ENCODE assay signal across 20 cellular contexts in genomic region chr9:137650259-137650658, GRCh38. TPM values are rescaled to one million over a fixed set of nuclear protein-coding genes. Genes with fewer than 3 reads are reported as not detected.
DNase-seq lines count a peak whose midpoint lies in the region; ATAC-seq and TF ChIP-seq lines count a peak whose summit lies in the region.
"Had no signal": no experiment of that assay in that cellular context is flagged by ENCODE, and none has a peak within 500 bp of the region (broad histone marks: within the 10 kb centered on the region; RNA-seq: fewer than 3 reads in every experiment).

No MANE protein-coding gene starts in this region.

- H3K27me3 Mint-ChIP-seq in activated CD4-positive, alpha-beta memory T cell treated with anti-CD3 and anti-CD28 coated beads, Interleukin-2, amount 10 ng/mL, durations not matched to agents 7 days and 5 days, result no peaks in the 10 kb centered on the region
- no peaks in the 10 kb centered on the region for H3K27me3 Mint-ChIP-seq in activated CD4-positive, alpha-beta memory T cell treated with anti-CD3 and anti-CD28 coated beads for 36 hours
- no peaks in the 10 kb centered on the region for H3K27me3 Mint-ChIP-seq in activated naive CD8-positive, alpha-beta T cell treated with anti-CD3 and anti-CD28 coated beads for 36 hours
- no peaks in the 10 kb centered on the region for H3K27me3 Mint-ChIP-seq in natural killer cell treated with Interleukin-12 subunit alpha and Interleukin-12 subunit beta and Interleukin-15 and Interleukin-18, amount 100 ng/mL, for 72 hours
- no peaks in the 10 kb centered on the region for H3K27me3 Mint-ChIP-seq in osteocyte (ENCODE audit: unreplicated experiment)

- intact Hi-C loops in activated CD4-positive, alpha-beta memory T cell treated with anti-CD3 and anti-CD28 coated beads for 36 hours (cut with micrococcal nuclease), result no loop called here

- peaks cover 45% of the 10 kb centered on the region for H3K36me3 Mint-ChIP-seq in activated CD4-positive, alpha-beta memory T cell treated with anti-CD3 and anti-CD28 coated beads, Interleukin-2, amount 10 ng/mL, durations not matched to agents 7 days and 5 days (ENCODE audit: low read depth)
- H3K36me3 Mint-ChIP-seq in activated CD4-positive, alpha-beta memory T cell treated with anti-CD3 and anti-CD28 coated beads for 36 hours, result peaks cover 19% of the 10 kb centered on the region
- peaks cover 38% of the 10 kb centered on the region for H3K36me3 Mint-ChIP-seq in activated naive CD8-positive, alpha-beta T cell treated with anti-CD3 and anti-CD28 coated beads for 36 hours
- H3K36me3 Mint-ChIP-seq in natural killer cell treated with Interleukin-12 subunit alpha and Interleukin-12 subunit beta and Interleukin-15 and Interleukin-18, amount 100 ng/mL, for 72 hours, result peaks cover 4% of the 10 kb centered on the region
- peaks cover 17% of the 10 kb centered on the region for H3K36me3 Mint-ChIP-seq in osteocyte (ENCODE audit: unreplicated experiment)

- no peaks in the 10 kb centered on the region for H3K9me3 Mint-ChIP-seq in activated CD4-positive, alpha-beta memory T cell treated with anti-CD3 and anti-CD28 coated beads, Interleukin-2, amount 10 ng/mL, durations not matched to agents 7 days and 5 days
- H3K9me3 Mint-ChIP-seq in activated CD4-positive, alpha-beta memory T cell treated with anti-CD3 and anti-CD28 coated beads for 36 hours, result no peaks in the 10 kb centered on the region
- H3K9me3 Mint-ChIP-seq in activated naive CD8-positive, alpha-beta T cell treated with anti-CD3 and anti-CD28 coated beads for 36 hours, result no peaks in the 10 kb centered on the region
- H3K9me3 Mint-ChIP-seq in natural killer cell treated with Interleukin-12 subunit alpha and Interleukin-12 subunit beta and Interleukin-15 and Interleukin-18, amount 100 ng/mL, for 72 hours, result no peaks in the 10 kb centered on the region
- H3K9me3 Mint-ChIP-seq in osteocyte (ENCODE audit: unreplicated experiment), result no peaks in the 10 kb centered on the region

- POLR2A ChIA-PET in activated CD4-positive, alpha-beta memory T cell treated with anti-CD3 and anti-CD28 coated beads, Interleukin-2, amount 10 ng/mL, durations not matched to agents 7 days and 5 days (lab: Charles Lee), result interaction anchor here (1.1 kb wide), 1 partner anchor 31 kb away, joined by 3 read pairs; no protein-coding TSS in a partner anchor
- POLR2A ChIA-PET in activated CD4-positive, alpha-beta memory T cell treated with anti-CD3 and anti-CD28 coated beads for 36 hours (lab: Charles Lee), result no interaction called here

- peak overlapping the region; percentile 47 for H3K27ac Mint-ChIP-seq in activated CD4-positive, alpha-beta memory T cell treated with anti-CD3 and anti-CD28 coated beads, Interleukin-2, amount 10 ng/mL, durations not matched to agents 7 days and 5 days
- H3K27ac Mint-ChIP-seq in activated CD4-positive, alpha-beta memory T cell treated with anti-CD3 and anti-CD28 coated beads for 36 hours, result no peak overlapping the region
- H3K27ac Mint-ChIP-seq in activated naive CD8-positive, alpha-beta T cell treated with anti-CD3 and anti-CD28 coated beads for 36 hours, result peak overlapping the region; percentile 54
- H3K27ac Mint-ChIP-seq in natural killer cell treated with Interleukin-12 subunit alpha and Interleukin-12 subunit beta and Interleukin-15 and Interleukin-18, amount 100 ng/mL, for 72 hours, result peak overlapping the region; percentile 41 to 62
- no peak overlapping the region for H3K27ac Mint-ChIP-seq in osteocyte (ENCODE audit: unreplicated experiment)

- CTCF ChIA-PET in activated CD4-positive, alpha-beta memory T cell treated with anti-CD3 and anti-CD28 coated beads, Interleukin-2, amount 10 ng/mL, durations not matched to agents 7 days and 5 days (lab: Charles Lee), result no interaction called here
- CTCF ChIA-PET in activated CD4-positive, alpha-beta memory T cell treated with anti-CD3 and anti-CD28 coated beads for 36 hours (lab: Charles Lee), result no interaction called here

- ATAC-seq in GM18861 (IDR thresholded peaks at IDR 0.05; ENCODE audit: unreplicated experiment), result peak; percentile 43
- ATAC-seq in natural killer cell treated with Interleukin-12 subunit alpha and Interleukin-12 subunit beta and Interleukin-15 and Interleukin-18, amount 100 ng/mL, for 72 hours, result peak in 1 of 2 donors; percentile 47
- no peak for ATAC-seq in HG03108 (IDR thresholded peaks at IDR 0.05; ENCODE audit: unreplicated experiment)
- ATAC-seq: left cardiac atrium had no signal

- peaks cover 36% of the 10 kb centered on the region for H3K4me1 Mint-ChIP-seq in activated CD4-positive, alpha-beta memory T cell treated with anti-CD3 and anti-CD28 coated beads, Interleukin-2, amount 10 ng/mL, durations not matched to agents 7 days and 5 days
- peaks cover 30% of the 10 kb centered on the region for H3K4me1 Mint-ChIP-seq in activated CD4-positive, alpha-beta memory T cell treated with anti-CD3 and anti-CD28 coated beads for 36 hours (ENCODE audit: low read depth)
- peaks cover 38% of the 10 kb centered on the region for H3K4me1 Mint-ChIP-seq in activated naive CD8-positive, alpha-beta T cell treated with anti-CD3 and anti-CD28 coated beads for 36 hours
- H3K4me1 Mint-ChIP-seq in natural killer cell treated with Interleukin-12 subunit alpha and Interleukin-12 subunit beta and Interleukin-15 and Interleukin-18, amount 100 ng/mL, for 72 hours (ENCODE audit: low read depth in 2 of 2), result peaks cover 34 to 45% of the 10 kb centered on the region in 2 donors
- peaks cover 11% of the 10 kb centered on the region for H3K4me1 Mint-ChIP-seq in osteocyte (ENCODE audit: unreplicated experiment)

- TF ChIP-seq CTCF in osteocyte (IDR thresholded peaks at IDR 0.05), result no peak

- DNase-seq in activated CD4-positive, alpha-beta memory T cell treated with anti-CD3 and anti-CD28 coated beads, Interleukin-2, amount 10 ng/mL, durations not matched to agents 7 days and 5 days, result no peak
- no peak for DNase-seq in activated CD4-positive, alpha-beta memory T cell treated with anti-CD3 and anti-CD28 coated beads for 36 hours
- DNase-seq in activated naive CD8-positive, alpha-beta T cell treated with anti-CD3 and anti-CD28 coated beads for 36 hours, result no peak
- no peak for DNase-seq in natural killer cell treated with Interleukin-12 subunit alpha and Interleukin-12 subunit beta and Interleukin-15 and Interleukin-18, amount 100 ng/mL, for 72 hours (ENCODE audit: low spot score)
- no peak for DNase-seq in osteocyte (ENCODE audit: extremely low spot score, unreplicated experiment)
- DNase-seq in GF-D8 (lab: John Stamatoyannopoulos, UW), result no peak
- DNase-seq: activated CD4-positive, alpha-beta T cell treated with anti-CD3 and anti-CD28 coated beads, Interleukin-2, amount 50 U/mL, for 4 hours; activated naive CD4-positive, alpha-beta T cell treated with Interleukin-2 at 50 U/mL for 16 hours; DMS79 treated with DMSO at 0.1 percent for 48 hours; dorsolateral prefrontal cortex; heart right ventricle; left cardiac atrium; NCI-H1092 treated with DMSO at 0.1 percent for 48 hours; NCI-H2029; NCI-H2227 treated with DMSO at 0.1 percent for 48 hours; SK-N-SH; transverse colon; WERI-Rb-1 had no signal

- no peak overlapping the region for H3K4me3 Mint-ChIP-seq in activated CD4-positive, alpha-beta memory T cell treated with anti-CD3 and anti-CD28 coated beads, Interleukin-2, amount 10 ng/mL, durations not matched to agents 7 days and 5 days
- H3K4me3 Mint-ChIP-seq in activated CD4-positive, alpha-beta memory T cell treated with anti-CD3 and anti-CD28 coated beads for 36 hours, result no peak overlapping the region
- no peak overlapping the region for H3K4me3 Mint-ChIP-seq in activated naive CD8-positive, alpha-beta T cell treated with anti-CD3 and anti-CD28 coated beads for 36 hours
- H3K4me3 Mint-ChIP-seq in natural killer cell treated with Interleukin-12 subunit alpha and Interleukin-12 subunit beta and Interleukin-15 and Interleukin-18, amount 100 ng/mL, for 72 hours, result no peak overlapping the region
- H3K4me3 Mint-ChIP-seq in osteocyte (ENCODE audit: unreplicated experiment), result no peak overlapping the region

RNA-seq across cellular contexts. Expression of gene EHMT1, which starts 31.5 kb away (rescaled TPM):
- 10 to 100 TPM; 87.1 to 91.4 TPM for total RNA-seq in activated CD4-positive, alpha-beta memory T cell treated with anti-CD3 and anti-CD28 coated beads, Interleukin-2, amount 10 ng/mL, durations not matched to agents 7 days and 5 days
- 10 to 100 TPM; 66.0 to 70.8 TPM for total RNA-seq in activated CD4-positive, alpha-beta memory T cell treated with anti-CD3 and anti-CD28 coated beads for 36 hours
- 10 to 100 TPM; 65.9 to 66.3 TPM for total RNA-seq in activated naive CD8-positive, alpha-beta T cell treated with anti-CD3 and anti-CD28 coated beads for 36 hours
- 100 to 1,000 TPM in 1 of 2 donors, 10 to 100 TPM in 1; 93.1 to 184 TPM for total RNA-seq in natural killer cell treated with Interleukin-12 subunit alpha and Interleukin-12 subunit beta and Interleukin-15 and Interleukin-18, amount 100 ng/mL, for 72 hours
- total RNA-seq in osteocyte, result 88.6 and 93.3 TPM in 2 replicates

RNA-seq across cellular contexts. Expression of gene ARRDC1, which starts 44.8 kb away (rescaled TPM):
- 10 to 100 TPM; 49.8 to 55.9 TPM for total RNA-seq in activated CD4-positive, alpha-beta memory T cell treated with anti-CD3 and anti-CD28 coated beads, Interleukin-2, amount 10 ng/mL, durations not matched to agents 7 days and 5 days
- total RNA-seq in activated CD4-positive, alpha-beta memory T cell treated with anti-CD3 and anti-CD28 coated beads for 36 hours, result 10 to 100 TPM; 38.2 to 40.5 TPM
- total RNA-seq in activated naive CD8-positive, alpha-beta T cell treated with anti-CD3 and anti-CD28 coated beads for 36 hours, result 10 to 100 TPM; 28.6 to 29.3 TPM
- 10 to 100 TPM; 56.6 to 64.7 TPM for total RNA-seq in natural killer cell treated with Interleukin-12 subunit alpha and Interleukin-12 subunit beta and Interleukin-15 and Interleukin-18, amount 100 ng/mL, for 72 hours
- total RNA-seq in osteocyte, result 28.7 and 30.2 TPM in 2 replicates

RNA-seq across cellular contexts. Expression of gene ZMYND19, which starts 59.9 kb away (rescaled TPM):
- 10 to 100 TPM; 24.0 to 25.4 TPM for total RNA-seq in activated CD4-positive, alpha-beta memory T cell treated with anti-CD3 and anti-CD28 coated beads, Interleukin-2, amount 10 ng/mL, durations not matched to agents 7 days and 5 days
- total RNA-seq in activated CD4-positive, alpha-beta memory T cell treated with anti-CD3 and anti-CD28 coated beads for 36 hours, result 10 to 100 TPM; 39.7 to 42.6 TPM
- total RNA-seq in activated naive CD8-positive, alpha-beta T cell treated with anti-CD3 and anti-CD28 coated beads for 36 hours, result 10 to 100 TPM; 55.6 to 56.4 TPM
- total RNA-seq in natural killer cell treated with Interleukin-12 subunit alpha and Interleukin-12 subunit beta and Interleukin-15 and Interleukin-18, amount 100 ng/mL, for 72 hours, result 10 to 100 TPM; 31.5 to 96.1 TPM
- total RNA-seq in osteocyte, result 30.3 and 31.4 TPM in 2 replicates

Comparison
In these comparisons a context has a peak if more than half of its experiments do, and no peak if none do; other contexts are left out.
1. H3K27ac Mint-ChIP-seq: peak in activated CD4-positive, alpha-beta memory T cell treated with anti-CD3 and anti-CD28 coated beads, Interleukin-2, amount 10 ng/mL, durations not matched to agents 7 days and 5 days (single experiment), activated naive CD8-positive, alpha-beta T cell treated with anti-CD3 and anti-CD28 coated beads for 36 hours (single experiment) and natural killer cell treated with Interleukin-12 subunit alpha and Interleukin-12 subunit beta and Interleukin-15 and Interleukin-18, amount 100 ng/mL, for 72 hours (2 of 2); none in activated CD4-positive, alpha-beta memory T cell treated with anti-CD3 and anti-CD28 coated beads for 36 hours (single experiment) and osteocyte (single experiment).